ENCODE assay signal across 21 cellular contexts in the genomic region with DNA sequence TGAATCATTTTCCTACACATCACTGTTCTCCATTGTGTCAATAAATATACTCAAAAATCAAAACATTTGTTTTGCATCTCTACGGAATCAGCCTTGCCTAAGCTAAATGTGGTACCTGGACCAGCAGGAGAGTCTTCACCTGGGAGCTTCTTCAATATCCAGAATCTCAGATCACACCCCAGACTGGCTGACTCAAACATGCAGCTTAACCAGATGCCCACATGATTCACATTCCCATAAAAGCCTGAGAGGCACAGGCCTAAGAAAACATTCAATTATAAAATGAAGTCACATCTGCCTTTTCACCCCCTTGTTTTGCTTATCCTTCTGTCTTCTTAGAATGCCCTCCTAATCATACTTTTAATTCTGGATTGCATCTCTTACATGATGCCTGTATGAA.
DNase-seq lines count a peak whose midpoint lies in the region; ATAC-seq and TF ChIP-seq lines count a peak whose summit lies in the region.
"Had no signal": no experiment of that assay in that cellular context is flagged by ENCODE, and none has a peak within 500 bp of the region (broad histone marks: within the 10 kb centered on the region; RNA-seq: fewer than 3 reads in every experiment).

No MANE protein-coding gene starts in this region.

- no peaks in the 10 kb centered on the region for H3F3A ChIP-seq in PC-3 (ENCODE audit: low read length, unreplicated experiment)

- H3K4me3 ChIP-seq in PC-3 (ENCODE audit: low read length) (no peak overlapping the region), epithelial cell of esophagus (ENCODE audit: low read length) (no peak overlapping the region), ascending aorta (no peak overlapping the region)
- H3K4me3 ChIP-seq: BLaER1, GM23248, Peyer's patch had no signal

- no peak overlapping the region for H2AFZ ChIP-seq in PC-3 (ENCODE audit: low read length)
- H2AFZ ChIP-seq: GM23248 had no signal

- DNase-seq in NCI-H82 (lab: John Stamatoyannopoulos, UW) (peak; percentile 34), NCI-H82 treated with DMSO at 0.1 percent for 48 hours (lab: John Stamatoyannopoulos, UW; ENCODE audit: unreplicated experiment) (no peak), PC-3 (peak; percentile 53), epithelial cell of esophagus (ENCODE audit: low read depth) (peak; percentile 19), NCI-H2107 (lab: John Stamatoyannopoulos, UW) (no peak), NCI-H446 treated with DMSO at 0.1 percent for 48 hours (lab: John Stamatoyannopoulos, UW) (no peak), ascending aorta (ENCODE audit: low spot score in 2 of 2) (no peak)
- DNase-seq: 8988T; CD8-positive, alpha-beta T cell; DMS79 treated with DMSO at 0.1 percent for 48 hours; GM23248; NCI-H1048; NCI-H1436 treated with DMSO at 0.1 percent for 48 hours; NCI-H345; Peyer's patch; SHP77 had no signal

- H3K79me2 ChIP-seq in PC-3 (ENCODE audit: low read length) = no peaks in the 10 kb centered on the region

- no peaks in the 10 kb centered on the region for H3K9me3 ChIP-seq in PC-3 (ENCODE audit: low read length)
- H3K9me3 ChIP-seq in ascending aorta = no peaks in the 10 kb centered on the region
- H3K9me3 ChIP-seq: BLaER1, Peyer's patch had no signal

- no peaks in the 10 kb centered on the region for H4K20me1 ChIP-seq in PC-3 (ENCODE audit: low read length)
- H4K20me1 ChIP-seq: BLaER1 had no signal

- no peak overlapping the region for H3K4me2 ChIP-seq in PC-3 (ENCODE audit: low read length)
- H3K4me2 ChIP-seq: BLaER1, KMS-11 had no signal

- BruUV-seq in PC-3 (replicated peaks; lab: Mats Ljungman, UMichigan) = no TSS peak

- H3K9ac ChIP-seq in PC-3 (ENCODE audit: low read length) = no peak overlapping the region
- H3K9ac ChIP-seq: BLaER1, GM23248, KMS-11 had no signal

- CTCF ChIA-PET in PC-3 (lab: Charles Lee) = interaction anchor here (0.6 kb wide), 1 partner anchor 56 kb away, joined by 3 read pairs; no protein-coding TSS in a partner anchor

- intact Hi-C loops in PC-3 (cut with micrococcal nuclease) = no loop called here
- intact Hi-C loops in ascending aorta (cut with DNase I) = no loop called here

- H3K36me3 ChIP-seq in PC-3 (ENCODE audit: low read depth, low read length) (no peaks in the 10 kb centered on the region), ascending aorta (no peaks in the 10 kb centered on the region)
- H3K36me3 ChIP-seq: BLaER1, Peyer's patch had no signal

- no peaks in the 10 kb centered on the region for H3K27me3 ChIP-seq in PC-3 (ENCODE audit: low read length)
- H3K27me3 ChIP-seq in ascending aorta = no peaks in the 10 kb centered on the region
- H3K27me3 ChIP-seq: BLaER1, Peyer's patch had no signal

- no peak for TF ChIP-seq CTCF in PC-3 (conservative IDR thresholded peaks at IDR 0.05; ENCODE audit: low read depth, low read length)
- TF ChIP-seq CTCF in epithelial cell of esophagus (IDR thresholded peaks at IDR 0.05; ENCODE audit: insufficient read depth, low read depth, low read length, missing control alignments) = no peak
- no peak for TF ChIP-seq CTCF in ascending aorta (IDR thresholded peaks at IDR 0.05)

- H3K4me1 ChIP-seq in PC-3 (ENCODE audit: insufficient read depth, low read length) (peaks cover 3% of the 10 kb centered on the region; the same call in 1 of the 2 replicates), ascending aorta (no peaks in the 10 kb centered on the region)
- H3K4me1 ChIP-seq: BLaER1, Peyer's patch had no signal

- peak; percentile 86 for ATAC-seq in PC-3
- ATAC-seq in HG02588 (IDR thresholded peaks at IDR 0.05; ENCODE audit: unreplicated experiment) = no peak
- ATAC-seq: CD8-positive, alpha-beta T cell; HCT116; HepG2 had no signal

- no peaks in the 10 kb centered on the region for H3K9me2 ChIP-seq in PC-3 (replicated peaks; ENCODE audit: low read length)

- POLR2A ChIA-PET in PC-3 (lab: Charles Lee; ENCODE audit: unreplicated experiment) = interaction anchor here (0.6 kb wide), 1 partner anchor 25 kb away, joined by 6 read pairs; no protein-coding TSS in a partner anchor

- H3K27ac ChIP-seq in PC-3 (ENCODE audit: low read length) (no peak overlapping the region), ascending aorta (no peak overlapping the region)
- H3K27ac ChIP-seq: BLaER1, GM23248, KMS-11, Peyer's patch had no signal

Comparison
In these comparisons a context has a peak if more than half of its experiments do, and no peak if none do; other contexts are left out.
1. DNase-seq: peak in NCI-H82 (single experiment), PC-3 (single experiment) and epithelial cell of esophagus (single experiment); none in NCI-H82 treated with DMSO at 0.1 percent for 48 hours (single experiment), NCI-H2107 (single experiment), NCI-H446 treated with DMSO at 0.1 percent for 48 hours (single experiment) and ascending aorta (0 of 2).